1 cellular context compared by ENCODE assay signal in genomic region chr2:102268529-102269524, GRCh38.
TF ChIP-seq lines count a peak whose summit lies in the region.

No MANE protein-coding gene starts in this region.

TF ChIP-seq in SK-N-SH treated with all-trans-retinoic acid at 6 μM for 48 hours, 23 proteins besides CTCF, POLR2A, EP300 and RAD21 (continued from another document):
- TF ChIP-seq TSHZ2 (CRISPR knock-in tag; IDR thresholded peaks at IDR 0.05) (no peak), ZFP3 (CRISPR knock-in tag; IDR thresholded peaks at IDR 0.05) (no peak), TOX (CRISPR knock-in tag; IDR thresholded peaks at IDR 0.05; ENCODE audit: borderline replicate concordance) (no peak), ZNF8 (CRISPR knock-in tag; IDR thresholded peaks at IDR 0.05) (no peak), OSR1 (CRISPR knock-in tag; IDR thresholded peaks at IDR 0.05) (no peak), CREB5 (CRISPR knock-in tag; IDR thresholded peaks at IDR 0.05; ENCODE audit: low read depth) (no peak), CSRNP3 (CRISPR knock-in tag; IDR thresholded peaks at IDR 0.05) (no peak), PATZ1 (CRISPR knock-in tag; IDR thresholded peaks at IDR 0.05; ENCODE audit: borderline replicate concordance) (no peak), ZFP30 (CRISPR knock-in tag; IDR thresholded peaks at IDR 0.05) (no peak), SNAI2 (CRISPR knock-in tag; IDR thresholded peaks at IDR 0.05) (no peak), RARB (CRISPR knock-in tag; IDR thresholded peaks at IDR 0.05) (no peak), BACH2 (CRISPR knock-in tag; IDR thresholded peaks at IDR 0.05; ENCODE audit: borderline replicate concordance) (no peak), ARNTL (CRISPR knock-in tag; IDR thresholded peaks at IDR 0.05; ENCODE audit: borderline replicate concordance, low read depth) (no peak)
